Comparison of ENCODE assay signal across 8 cellular contexts in the genomic region with DNA sequence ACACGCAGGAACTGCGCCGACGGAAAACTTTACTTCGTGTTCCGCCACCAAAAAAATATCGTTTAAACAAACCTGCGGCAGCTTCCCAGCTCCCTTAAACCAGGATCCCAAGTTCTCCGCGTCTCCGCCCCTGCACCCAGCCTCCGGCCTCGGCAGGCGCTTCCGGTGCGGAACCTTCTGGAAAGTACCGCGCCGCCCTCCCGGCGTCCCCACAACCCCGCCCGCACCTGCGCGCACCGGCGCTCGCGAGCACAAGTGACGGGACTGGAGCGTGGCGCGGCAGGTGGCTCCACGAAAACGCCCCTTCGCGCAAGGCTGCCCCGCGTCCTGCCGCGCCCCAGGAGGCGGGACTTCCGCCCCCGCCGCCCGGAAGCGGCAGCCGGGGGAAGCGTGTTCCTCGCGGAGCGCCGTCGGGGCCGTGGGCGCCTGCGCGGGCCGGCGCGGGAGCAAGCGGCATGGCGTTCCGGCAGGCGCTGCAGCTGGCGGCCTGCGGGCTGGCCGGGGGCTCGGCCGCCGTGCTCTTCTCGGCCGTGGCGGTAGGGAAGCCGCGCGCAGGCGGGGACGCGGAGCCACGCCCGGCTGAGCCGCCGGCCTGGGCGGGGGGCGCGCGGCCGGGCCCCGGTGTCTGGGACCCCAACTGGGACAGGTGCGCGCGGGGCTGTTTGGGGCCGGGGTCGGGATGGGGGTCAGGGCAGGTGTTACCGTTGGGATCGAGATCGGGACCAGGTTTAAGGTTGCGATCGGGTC. TPM values are rescaled to one million over a fixed set of nuclear protein-coding genes. Genes with fewer than 3 reads are reported as not detected.
DNase-seq lines count a peak whose midpoint lies in the region; ATAC-seq and TF ChIP-seq lines count a peak whose summit lies in the region.

Gene PGAM5, plus strand, starts transcription at position 421 of the 747 bp plus-strand sequence. Its CDS starts 35 bp downstream, at position 456.

- H3K27ac ChIP-seq in CD4-positive, CD25-positive, alpha-beta regulatory T cell (ENCODE audit: insufficient read depth, low read length, poor library complexity, severe bottlenecking) = peak within 1 kb of the TSS; percentile 93
- H3K27ac ChIP-seq in dorsolateral prefrontal cortex = peak within 1 kb of the TSS; percentile 14 to 97 (median 88)

- WGBS in lower leg skin, 2 donors = 1% methylated on average over 20 to 53 of the region's 100 CpGs

- peaks cover 12% of the 10 kb centered on the region for H3K36me3 ChIP-seq in CD4-positive, CD25-positive, alpha-beta regulatory T cell (ENCODE audit: control insufficient read depth, insufficient read depth, low read length)

- DNase-seq in CD4-positive, CD25-positive, alpha-beta regulatory T cell = peak; percentile 91 to 96 (median 96)
- DNase-seq in NCI-H748 treated with DMSO at 0.1 percent for 48 hours (lab: John Stamatoyannopoulos, UW) (peak; percentile 60), dorsolateral prefrontal cortex (peak; percentile 39 to 90 (median 74)), lower leg skin (ENCODE audit: low spot score in 2 of 2) (peak; percentile 65 to 95)
- DNase-seq in activated CD4-positive, alpha-beta T cell treated with anti-CD3 and anti-CD28 coated beads, Interleukin-2, amount 50 U/mL, for 4 hours = peak; percentile 87 to 91
- peak; percentile 86 to 94 for DNase-seq in stimulated activated CD4-positive, alpha-beta T cell treated with anti-CD3 and anti-CD28 coated beads, Interleukin-4, amount 100 ng/mL, for 4 hours

- peak within 1 kb of the TSS; percentile 73 for H3K4me3 ChIP-seq in CD4-positive, CD25-positive, alpha-beta regulatory T cell (ENCODE audit: low read depth, low read length)
- peak within 1 kb of the TSS; percentile 58 to 99 (median 91) for H3K4me3 ChIP-seq in dorsolateral prefrontal cortex
- peak within 1 kb of the TSS; percentile 71 for H3K4me3 ChIP-seq in lower leg skin (ENCODE audit: low read depth, poor library complexity, severe bottlenecking)

- peaks cover 5 to 32% (median 13%) of the 10 kb centered on the region in 4 donors for H3K4me1 Mint-ChIP-seq in CD4-positive, CD25-positive, alpha-beta regulatory T cell

- H3K4me3 Mint-ChIP-seq in CD4-positive, CD25-positive, alpha-beta regulatory T cell = peak within 1 kb of the TSS; percentile 90 to 94 (median 92)

- peaks cover 22% of the 10 kb centered on the region for H3K4me1 ChIP-seq in CD4-positive, CD25-positive, alpha-beta regulatory T cell (ENCODE audit: control insufficient read depth, insufficient read depth, low read length, poor library complexity, severe bottlenecking)

- peaks cover 0 to 17% (median 2%) of the 10 kb centered on the region in 7 donors for H3K9me3 Mint-ChIP-seq in CD4-positive, CD25-positive, alpha-beta regulatory T cell

- no peak for TF ChIP-seq POLR2A in lower leg skin (IDR thresholded peaks at IDR 0.05)

- intact Hi-C loops in dorsolateral prefrontal cortex (cut with DNase I) (loop anchor here in 1 of 2 donors (5.0 kb wide), 1 partner anchor 52 kb away; the partner anchor contains the start of gene ANKLE2), lower leg skin (cut with DNase I; ENCODE audit: low total_unique reads) (no loop called here)

- H3K9me3 ChIP-seq in CD4-positive, CD25-positive, alpha-beta regulatory T cell (ENCODE audit: control insufficient read depth in 2 of 2, low read length in 2 of 2) = peaks cover 0 to 5% of the 10 kb centered on the region in 2 experiments

- H3K27ac Mint-ChIP-seq in CD4-positive, CD25-positive, alpha-beta regulatory T cell = peak within 1 kb of the TSS; percentile 92 to 97 (median 97)

- peak in 21 of 56 donors; percentile 7 to 47 (median 26) for TF ChIP-seq CTCF in dorsolateral prefrontal cortex (IDR thresholded peaks at IDR 0.05 in 54 of 56, conservative IDR thresholded peaks at IDR 0.05 in 2 of 56; ENCODE audit: low read depth in 1 of 56, partially characterized antibody in 56 of 56)
- no peak for TF ChIP-seq CTCF in lower leg skin (IDR thresholded peaks at IDR 0.05)

- ATAC-seq in CD4-positive, CD25-positive, alpha-beta regulatory T cell (ENCODE audit: low read depth in 2 of 2) = peak; percentile 95 to 97
- ATAC-seq in GM19397 (IDR thresholded peaks at IDR 0.05; ENCODE audit: unreplicated experiment) (peak; percentile 92), HG03558 (IDR thresholded peaks at IDR 0.05; ENCODE audit: extremely low read depth, unreplicated experiment) (peak; percentile 84)

- no peaks in the 10 kb centered on the region for H3K27me3 ChIP-seq in CD4-positive, CD25-positive, alpha-beta regulatory T cell (ENCODE audit: control insufficient read depth, insufficient read depth, low read length)
- no peaks in the 10 kb centered on the region for H3K27me3 ChIP-seq in dorsolateral prefrontal cortex

- no peaks in the 10 kb centered on the region for H3K27me3 Mint-ChIP-seq in CD4-positive, CD25-positive, alpha-beta regulatory T cell

- H3K36me3 Mint-ChIP-seq in CD4-positive, CD25-positive, alpha-beta regulatory T cell = peaks cover 3% of the 10 kb centered on the region

RNA-seq across cellular contexts. Expression of gene PGAM5, which starts in this region (rescaled TPM):
- 25.3 TPM for total RNA-seq in CD4-positive, CD25-positive, alpha-beta regulatory T cell
- 10 to 100 TPM; 17.5 to 19.6 (median 19.3) TPM for polyA plus RNA-seq in CD4-positive, CD25-positive, alpha-beta regulatory T cell
- 10 to 100 TPM; 15.3 to 56.7 (median 36.9) TPM for total RNA-seq in dorsolateral prefrontal cortex
- total RNA-seq in lower leg skin = 10 to 100 TPM; 28.1 to 54.6 (median 32.8) TPM

Comparison
In these comparisons a context has a peak if more than half of its experiments do, and no peak if none do; other contexts are left out.
1. Peak in every context shown above with its lines: DNase-seq, ATAC-seq, H3K4me3 ChIP-seq and H3K27ac ChIP-seq.